1 cellular context compared by ENCODE assay signal in the genomic region with DNA sequence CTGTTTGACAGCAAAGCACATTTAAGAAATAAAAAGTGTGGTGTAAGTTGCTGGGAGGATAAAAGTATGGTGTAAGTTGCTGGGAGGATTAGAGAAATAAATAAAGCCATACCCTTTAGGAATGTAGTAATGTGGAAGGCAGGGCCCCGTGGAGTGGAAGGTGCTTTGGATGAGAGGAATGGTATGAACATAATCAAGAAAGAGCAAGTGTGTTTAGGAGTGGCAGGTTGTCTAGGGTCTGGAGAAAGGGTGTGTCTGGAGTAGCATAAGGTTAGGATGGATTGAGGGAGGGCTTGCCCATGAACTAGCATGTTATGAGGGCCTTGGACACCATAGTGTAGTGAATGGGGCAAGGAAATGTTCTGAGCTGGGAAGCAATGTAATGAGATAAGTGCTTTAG.
A peak's percentile ranks its signal among the peaks of the same experiment; 100 is the strongest.
TF ChIP-seq lines count a peak whose summit lies in the region.

No MANE protein-coding gene starts in this region.

TF ChIP-seq in HEK293, 187 proteins besides CTCF, POLR2A, EP300 and RAD21 (continued from another document):
- TF ChIP-seq, protein P1, sequence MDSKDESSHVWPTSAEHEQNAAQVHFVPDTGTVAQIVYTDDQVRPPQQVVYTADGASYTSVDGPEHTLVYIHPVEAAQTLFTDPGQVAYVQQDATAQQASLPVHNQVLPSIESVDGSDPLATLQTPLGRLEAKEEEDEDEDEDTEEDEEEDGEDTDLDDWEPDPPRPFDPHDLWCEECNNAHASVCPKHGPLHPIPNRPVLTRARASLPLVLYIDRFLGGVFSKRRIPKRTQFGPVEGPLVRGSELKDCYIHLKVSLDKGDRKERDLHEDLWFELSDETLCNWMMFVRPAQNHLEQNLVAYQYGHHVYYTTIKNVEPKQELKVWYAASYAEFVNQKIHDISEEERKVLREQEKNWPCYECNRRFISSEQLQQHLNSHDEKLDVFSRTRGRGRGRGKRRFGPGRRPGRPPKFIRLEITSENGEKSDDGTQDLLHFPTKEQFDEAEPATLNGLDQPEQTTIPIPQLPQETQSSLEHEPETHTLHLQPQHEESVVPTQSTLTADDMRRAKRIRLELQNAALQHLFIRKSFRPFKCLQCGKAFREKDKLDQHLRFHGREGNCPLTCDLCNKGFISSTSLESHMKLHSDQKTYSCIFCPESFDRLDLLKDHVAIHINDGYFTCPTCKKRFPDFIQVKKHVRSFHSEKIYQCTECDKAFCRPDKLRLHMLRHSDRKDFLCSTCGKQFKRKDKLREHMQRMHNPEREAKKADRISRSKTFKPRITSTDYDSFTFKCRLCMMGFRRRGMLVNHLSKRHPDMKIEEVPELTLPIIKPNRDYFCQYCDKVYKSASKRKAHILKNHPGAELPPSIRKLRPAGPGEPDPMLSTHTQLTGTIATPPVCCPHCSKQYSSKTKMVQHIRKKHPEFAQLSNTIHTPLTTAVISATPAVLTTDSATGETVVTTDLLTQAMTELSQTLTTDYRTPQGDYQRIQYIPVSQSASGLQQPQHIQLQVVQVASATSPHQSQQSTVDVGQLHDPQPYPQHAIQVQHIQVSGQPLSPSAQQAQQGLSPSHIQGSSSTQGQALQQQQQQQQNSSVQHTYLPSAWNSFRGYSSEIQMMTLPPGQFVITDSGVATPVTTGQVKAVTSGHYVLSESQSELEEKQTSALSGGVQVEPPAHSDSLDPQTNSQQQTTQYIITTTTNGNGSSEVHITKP (tag by site-specific recombination; IDR thresholded peaks at IDR 0.05): peak; percentile 80
